ENCODE assay signal across 2 cellular contexts in genomic region chr21:35367558-35367957, GRCh38.
TF ChIP-seq lines count a peak whose summit lies in the region.

No MANE protein-coding gene starts in this region.

TF ChIP-seq in IMR-90, 13 proteins besides CTCF, POLR2A, EP300 and RAD21:
- TF ChIP-seq CEBPB (IDR thresholded peaks at IDR 0.05; ENCODE audit: low read depth, low read length), result no peak
- no peak for TF ChIP-seq MXI1 (IDR thresholded peaks at IDR 0.05; ENCODE audit: borderline replicate concordance, low read depth, low read length)
- no peak for TF ChIP-seq CHD1 (IDR thresholded peaks at IDR 0.05; ENCODE audit: low read depth, low read length)
- no peak for TF ChIP-seq RFX5 (IDR thresholded peaks at IDR 0.05; ENCODE audit: low read depth, low read length)
- no peak for TF ChIP-seq FOS (IDR thresholded peaks at IDR 0.05; ENCODE audit: low read depth, low read length)
- TF ChIP-seq NFE2L2 (IDR thresholded peaks at IDR 0.05; ENCODE audit: low read depth, low read length), result no peak
- no peak for TF ChIP-seq MAZ (IDR thresholded peaks at IDR 0.05; ENCODE audit: borderline replicate concordance, low read depth, low read length)
- no peak for TF ChIP-seq USF2 (IDR thresholded peaks at IDR 0.05; ENCODE audit: low read depth, low read length)
- no peak for TF ChIP-seq BHLHE40 (IDR thresholded peaks at IDR 0.05; ENCODE audit: low read depth, low read length)
- TF ChIP-seq ELK1 (IDR thresholded peaks at IDR 0.05; ENCODE audit: borderline replicate concordance, low read depth, low read length), result no peak
- TF ChIP-seq SMC3 (IDR thresholded peaks at IDR 0.05; ENCODE audit: low read depth, low read length), result no peak
- no peak for TF ChIP-seq MAFK (IDR thresholded peaks at IDR 0.05; ENCODE audit: low read depth, low read length)
TF ChIP-seq in IMR-90: peak in this region for 0.

TF ChIP-seq in H1, 55 proteins besides CTCF, POLR2A, EP300 and RAD21:
- TF ChIP-seq TAF1 (IDR thresholded peaks at IDR 0.05; ENCODE audit: low read depth, low read length), result no peak
TF ChIP-seq in H1: peak in this region for 0.
